ENCODE assay signal across 19 cellular contexts in genomic region chr16:47043970-47044684, GRCh38.
"Had no signal": no experiment of that assay in that cellular context is flagged by ENCODE, and none has a peak within 500 bp of the region (broad histone marks: within the 10 kb centered on the region; RNA-seq: fewer than 3 reads in every experiment).

No MANE protein-coding gene starts in this region.

- H3K36me3 ChIP-seq: ascending aorta, cardiac muscle cell, MG63, SJSA1 had no signal

- H3K4me3 ChIP-seq: ascending aorta, cardiac muscle cell, MG63, SJSA1 had no signal

- H3K27me3 ChIP-seq: ascending aorta, cardiac muscle cell, MG63, SJSA1 had no signal

- DNase-seq: activated CD4-positive, alpha-beta T cell treated with anti-CD3 and anti-CD28 coated beads, Interleukin-2, amount 10 ng/mL, durations not matched to agents 24 days and 14 days; activated CD4-positive, alpha-beta T cell treated with anti-CD3 and anti-CD28 coated beads, Interleukin-2, amount 50 U/mL, for 4 hours; activated CD8-positive, alpha-beta T cell treated with anti-CD3 and anti-CD28 coated beads for 36 hours; activated gamma-delta T cell; activated naive CD4-positive, alpha-beta T cell treated with Interleukin-2 at 50 U/mL for 16 hours; activated naive CD8-positive, alpha-beta T cell treated with anti-CD3 and anti-CD28 coated beads, Interleukin-2, amount 10 ng/mL, durations not matched to agents 7 days and 5 days; activated T-cell treated with anti-CD3 and anti-CD28 coated beads, Interleukin-2, amount 50 U/mL, for 24 hours; KG1; MG63; NCI-H1105; NCI-H1417 treated with DMSO at 0.1 percent for 48 hours; NCI-H187 treated with DMSO at 0.1 percent for 48 hours; NCI-H2227 treated with DMSO at 0.1 percent for 48 hours; NCI-H510A treated with DMSO at 0.1 percent for 48 hours; SHP77 treated with DMSO at 0.1 percent for 48 hours; SK-N-SH had no signal

- H3K4me1 ChIP-seq: ascending aorta, SJSA1 had no signal

- H3K27ac ChIP-seq: ascending aorta, cardiac muscle cell, SJSA1 had no signal

- H3K9me3 ChIP-seq: ascending aorta, MG63, SJSA1, SK-N-SH had no signal
